ENCODE assay signal across 9 cellular contexts in the genomic region with DNA sequence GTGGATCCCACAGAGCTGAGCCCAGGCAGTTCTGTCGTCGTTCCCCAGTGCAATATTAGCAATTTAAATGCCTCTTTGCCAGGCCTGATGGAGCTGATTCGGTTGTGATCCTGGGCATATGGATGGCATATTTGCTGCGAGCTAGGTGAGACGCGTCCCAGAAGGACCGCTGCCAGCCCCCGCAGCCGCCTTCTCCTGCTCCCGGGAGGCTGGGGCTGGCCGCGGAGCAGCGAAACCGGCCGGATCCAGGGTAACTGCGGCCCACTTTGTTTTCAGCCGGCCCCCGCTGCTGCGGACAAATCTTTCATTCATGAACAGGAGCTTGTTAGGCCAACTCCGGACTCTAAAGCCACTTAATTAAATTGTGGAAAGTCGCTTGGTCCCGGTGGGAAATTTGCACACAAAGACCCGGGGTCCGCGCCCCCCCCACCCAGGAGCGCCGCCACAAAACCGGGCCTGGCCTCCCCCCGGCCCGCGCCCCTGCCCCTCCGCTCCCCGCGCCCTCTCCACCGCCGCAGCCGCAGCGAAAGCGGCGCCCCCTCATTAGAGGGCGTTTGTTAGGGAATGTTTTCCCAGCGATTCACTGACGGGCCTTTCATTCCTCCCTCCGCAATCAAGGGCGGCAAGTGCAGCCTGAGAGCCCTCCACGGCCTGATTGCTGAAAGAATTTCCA.
A peak's percentile ranks its signal among the peaks of the same experiment; 100 is the strongest.
DNase-seq lines count a peak whose midpoint lies in the region; ATAC-seq and TF ChIP-seq lines count a peak whose summit lies in the region.
"Had no signal": no experiment of that assay in that cellular context is flagged by ENCODE, and none has a peak within 500 bp of the region (broad histone marks: within the 10 kb centered on the region; RNA-seq: fewer than 3 reads in every experiment).

No MANE protein-coding gene starts in this region.

- no peak overlapping the region for H2BK5ac ChIP-seq in neuronal stem cell (ENCODE audit: low read length)

- H3K4me1 Mint-ChIP-seq in glutamatergic neuron (ENCODE audit: low read depth, unreplicated experiment) = peaks cover 10% of the 10 kb centered on the region

- no peak overlapping the region for H2BK15ac ChIP-seq in neuronal stem cell (ENCODE audit: low read length)

- no peaks in the 10 kb centered on the region for H3K9me2 ChIP-seq in Karpas-422 (replicated peaks; ENCODE audit: insufficient read depth, low read length)

- H4K20me1 ChIP-seq in Karpas-422 (ENCODE audit: insufficient read depth, low read depth, low read length) = no peaks in the 10 kb centered on the region

- H4K91ac ChIP-seq in neuronal stem cell (ENCODE audit: low read depth, low read length, poor library complexity) = no peak overlapping the region

- TF ChIP-seq CTCF in glutamatergic neuron (IDR thresholded peaks at IDR 0.05; ENCODE audit: partially characterized antibody, unreplicated experiment) (no peak), A673 (conservative IDR thresholded peaks at IDR 0.05; ENCODE audit: low read depth, low read length) (no peak)

- no peaks in the 10 kb centered on the region for H3K27me3 Mint-ChIP-seq in glutamatergic neuron (ENCODE audit: unreplicated experiment)

- peak overlapping the region; percentile 88; the same call in 1 of the 2 replicates for H3K4me3 ChIP-seq in GM08714 (ENCODE audit: low read length)
- H3K4me3 ChIP-seq in Karpas-422 (ENCODE audit: low read length) = no peak overlapping the region
- H3K4me3 ChIP-seq in neuronal stem cell (ENCODE audit: low read length in 2 of 2) = peak overlapping the region; percentile 27 to 63
- no peak overlapping the region for H3K4me3 ChIP-seq in A673 (ENCODE audit: low read depth, low read length, poor library complexity, severe bottlenecking)

- POLR2A ChIA-PET in A673 (lab: Charles Lee; ENCODE audit: low non-redundant PET) = interaction anchor here (0.6 kb wide), 1 partner anchor 116 kb away, joined by 3 read pairs; no protein-coding TSS in a partner anchor

- CTCF ChIA-PET in A673 (lab: Charles Lee) = no interaction called here

- H2AFZ ChIP-seq in Karpas-422 (ENCODE audit: low read length) (no peak overlapping the region), neuronal stem cell (ENCODE audit: low read length) (peak overlapping the region; percentile 88)

- no peak overlapping the region for H3K14ac ChIP-seq in neuronal stem cell (ENCODE audit: low read length)

- H3K9me3 ChIP-seq in Karpas-422 (ENCODE audit: low read length) (no peaks in the 10 kb centered on the region), neuronal stem cell (replicated peaks in 1 of 2; ENCODE audit: control insufficient read depth in 2 of 2, insufficient read depth in 1 of 2, low read depth in 1 of 2, low read length in 2 of 2) (peaks cover 0 to 24% of the 10 kb centered on the region in 2 donors), A673 (ENCODE audit: low read depth, low read length, poor library complexity, severe bottlenecking) (no peaks in the 10 kb centered on the region)

- H3K4me2 ChIP-seq in Karpas-422 (ENCODE audit: low read depth, low read length, poor library complexity, severe bottlenecking) (peak overlapping the region; percentile 72), neuronal stem cell (ENCODE audit: insufficient read depth, low read length, poor library complexity, severe bottlenecking) (peak overlapping the region; percentile 50)

- H3K27ac Mint-ChIP-seq in glutamatergic neuron (ENCODE audit: unreplicated experiment) = no peak overlapping the region

- H3K9ac ChIP-seq in Karpas-422 (ENCODE audit: low read length) (0 out of 2 replicates have a peak overlapping the region, but pooled peaks have one; percentile 23), neuronal stem cell (ENCODE audit: low read depth, low read length, poor library complexity) (peak overlapping the region; percentile 74)

- H3K27ac ChIP-seq in Karpas-422 (ENCODE audit: low read length) (no peak overlapping the region), neuronal stem cell (replicated peaks; ENCODE audit: low read length) (peak overlapping the region; percentile 76), A673 (ENCODE audit: low read depth, low read length, poor library complexity, severe bottlenecking) (no peak overlapping the region)

- H3K18ac ChIP-seq in neuronal stem cell (ENCODE audit: low read length) = peak overlapping the region; percentile 89

- intact Hi-C loops in A673 (cut with micrococcal nuclease; ENCODE audit: unreplicated experiment) = no loop called here

- no peaks in the 10 kb centered on the region for H3K79me1 ChIP-seq in neuronal stem cell (ENCODE audit: low read depth, low read length)

- no CpG with 5 or more reads among the region's 46 CpGs for WGBS in neuronal stem cell (ENCODE audit: extremely low coverage in 2 of 2, insufficient read length in 2 of 2, insufficient replicate concordance in 1 of 2), 2 donors

- no peak overlapping the region for H3K4ac ChIP-seq in neuronal stem cell (ENCODE audit: low read length)

- no peak overlapping the region for H2AK5ac ChIP-seq in neuronal stem cell (ENCODE audit: low read depth, low read length)

- H3K79me2 ChIP-seq in Karpas-422 (ENCODE audit: low read length) = no peaks in the 10 kb centered on the region

- DNase-seq in Karpas-422 (no peak), glutamatergic neuron (peak; percentile 30), neuronal stem cell (ENCODE audit: low spot score) (peak; percentile 83), A673 (ENCODE audit: low spot score) (no peak), GF-D8 (lab: John Stamatoyannopoulos, UW) (no peak), left lobe of liver (ENCODE audit: low spot score) (no peak)
- DNase-seq: NCI-H526 treated with DMSO at 0.1 percent for 48 hours had no signal

- H3K4me1 ChIP-seq in Karpas-422 (ENCODE audit: low read length) = peaks cover 24% of the 10 kb centered on the region
- peaks cover 14 to 26% of the 10 kb centered on the region in 2 donors for H3K4me1 ChIP-seq in neuronal stem cell (ENCODE audit: control insufficient read depth in 2 of 2, insufficient read depth in 1 of 2, low read depth in 1 of 2, low read length in 2 of 2)
- peaks cover 17% of the 10 kb centered on the region for H3K4me1 ChIP-seq in A673 (ENCODE audit: insufficient read depth, low read length, poor library complexity, severe bottlenecking)

- peaks cover 19% of the 10 kb centered on the region for H3K36me3 Mint-ChIP-seq in glutamatergic neuron (ENCODE audit: unreplicated experiment)

- ATAC-seq in GM18511 (IDR thresholded peaks at IDR 0.05; ENCODE audit: unreplicated experiment) (no peak), left lobe of liver (no peak)

- H3K9me3 Mint-ChIP-seq in glutamatergic neuron (ENCODE audit: unreplicated experiment) = no peaks in the 10 kb centered on the region

- peak overlapping the region; percentile 84 for H3K4me3 Mint-ChIP-seq in glutamatergic neuron (ENCODE audit: unreplicated experiment)

- BruUV-seq in A673 (replicated peaks; lab: Mats Ljungman, UMichigan) = no TSS peak

- H4K8ac ChIP-seq in neuronal stem cell (ENCODE audit: low read depth, low read length) = no peak overlapping the region

- H3K36me3 ChIP-seq in Karpas-422 (ENCODE audit: insufficient read depth, low read length) = no peaks in the 10 kb centered on the region
- H3K36me3 ChIP-seq in neuronal stem cell (replicated peaks in 1 of 2; ENCODE audit: control insufficient read depth in 2 of 2, insufficient read depth in 2 of 2, low read length in 2 of 2) = no peaks in the 10 kb centered on the region
- no peaks in the 10 kb centered on the region for H3K36me3 ChIP-seq in A673 (ENCODE audit: insufficient read depth, low read length, poor library complexity, severe bottlenecking)

- no peak overlapping the region for H2BK120ac ChIP-seq in neuronal stem cell (ENCODE audit: low read depth, low read length)

- no peak overlapping the region for H2BK12ac ChIP-seq in neuronal stem cell (ENCODE audit: low read length)

- no peak overlapping the region for H3K23ac ChIP-seq in neuronal stem cell (ENCODE audit: low read depth, low read length, poor library complexity)

- H3K27me3 ChIP-seq in Karpas-422 (ENCODE audit: low read length) (no peaks in the 10 kb centered on the region), neuronal stem cell (ENCODE audit: control insufficient read depth in 3 of 3, insufficient read depth in 3 of 3, low read depth in 1 of 3, low read length in 3 of 3) (no peaks in the 10 kb centered on the region), A673 (replicated peaks; ENCODE audit: insufficient read depth, low read depth, low read length, poor library complexity) (no peaks in the 10 kb centered on the region)

Comparison
In these comparisons a context has a peak if more than half of its experiments do, and no peak if none do; other contexts are left out.
1. H3K4me3 ChIP-seq: peak in GM08714 (single experiment) and neuronal stem cell (2 of 2); none in Karpas-422 (single experiment) and A673 (single experiment).
2. DNase-seq: peak in glutamatergic neuron (single experiment) and neuronal stem cell (single experiment); none in Karpas-422 (single experiment), A673 (single experiment), GF-D8 (single experiment) and left lobe of liver (single experiment).